Comparison of ENCODE assay signal across 7 cellular contexts in genomic region chr16:21516705-21517040, GRCh38.
A peak's percentile ranks its signal among the peaks of the same experiment; 100 is the strongest.
DNase-seq lines count a peak whose midpoint lies in the region; ATAC-seq and TF ChIP-seq lines count a peak whose summit lies in the region.
"Not testable (repeated sequence)": the region's sequence is repeated elsewhere in the genome, so short reads cannot be mapped to it uniquely, and the experiment has no call there.

No MANE protein-coding gene starts in this region.

- not testable (repeated sequence) for H3K27ac Mint-ChIP-seq in Calu3 (ENCODE audit: unreplicated experiment); activated T-cell treated with anti-CD3 and anti-CD28 coated beads, Interleukin-2, amount 50 U/mL, for 72 hours; central memory CD8-positive, alpha-beta T cell (ENCODE audit: low read depth)
- peak overlapping the region; percentile 98 for H3K27ac Mint-ChIP-seq in T-helper 17 cell

- H3K27ac ChIP-seq in right atrium auricular region, result peak overlapping the region; percentile 67 to 83

- H3K36me3 ChIP-seq in Loucy (ENCODE audit: insufficient read depth, low read length); right atrium auricular region: not testable (repeated sequence)
- peaks cover 13% of the 10 kb centered on the region for H3K36me3 ChIP-seq in skeletal muscle satellite cell (ENCODE audit: insufficient read depth, low read length)

- BruUV-seq in Calu3 (replicated peaks; lab: Mats Ljungman, UMichigan), result not testable (repeated sequence)

- not testable (repeated sequence) for H3K27me3 Mint-ChIP-seq in Calu3 (ENCODE audit: unreplicated experiment); T-helper 17 cell; activated T-cell treated with anti-CD3 and anti-CD28 coated beads, Interleukin-2, amount 50 U/mL, for 72 hours (ENCODE audit: low read depth); central memory CD8-positive, alpha-beta T cell

- H3K4me2 ChIP-seq in Loucy (ENCODE audit: low read depth, low read length, poor library complexity, severe bottlenecking) (peak overlapping the region; percentile 62), skeletal muscle satellite cell (ENCODE audit: low read length) (peak overlapping the region; percentile 33)

- H3K9me2 ChIP-seq in Loucy (replicated peaks; ENCODE audit: low read depth, low read length), result not testable (repeated sequence)

- H4K20me1 ChIP-seq in Loucy (ENCODE audit: insufficient read depth, low read length, poor library complexity, severe bottlenecking), result peaks cover 43% of the 10 kb centered on the region

- H3K36me3 Mint-ChIP-seq in Calu3 (ENCODE audit: insufficient read depth, unreplicated experiment), result peaks cover 79% of the 10 kb centered on the region
- H3K36me3 Mint-ChIP-seq in T-helper 17 cell (ENCODE audit: low read depth), result not testable (repeated sequence)
- peaks cover 12 to 37% of the 10 kb centered on the region in 2 donors for H3K36me3 Mint-ChIP-seq in activated T-cell treated with anti-CD3 and anti-CD28 coated beads, Interleukin-2, amount 50 U/mL, for 72 hours (ENCODE audit: insufficient read depth in 2 of 2)
- H3K36me3 Mint-ChIP-seq in central memory CD8-positive, alpha-beta T cell (ENCODE audit: insufficient read depth), result peaks cover 38% of the 10 kb centered on the region

- peaks cover 43% of the 10 kb centered on the region for H3K4me1 Mint-ChIP-seq in Calu3 (ENCODE audit: low read depth, unreplicated experiment)
- peaks cover 40% of the 10 kb centered on the region for H3K4me1 Mint-ChIP-seq in T-helper 17 cell
- H3K4me1 Mint-ChIP-seq in activated T-cell treated with anti-CD3 and anti-CD28 coated beads, Interleukin-2, amount 50 U/mL, for 72 hours (ENCODE audit: low read depth), result peaks cover 59% of the 10 kb centered on the region
- peaks cover 55% of the 10 kb centered on the region for H3K4me1 Mint-ChIP-seq in central memory CD8-positive, alpha-beta T cell

- ATAC-seq in T-helper 17 cell; activated T-cell treated with anti-CD3 and anti-CD28 coated beads, Interleukin-2, amount 50 U/mL, for 72 hours (replicated peaks in 1 of 2); central memory CD8-positive, alpha-beta T cell (replicated peaks; ENCODE audit: extremely low read depth, poor library complexity, severe bottlenecking): not testable (repeated sequence)

- peaks cover 76% of the 10 kb centered on the region for H3K79me2 ChIP-seq in Loucy (ENCODE audit: insufficient read depth, low read length)

- TF ChIP-seq CTCF in Calu3 (IDR thresholded peaks at IDR 0.05; ENCODE audit: unreplicated experiment); Loucy (conservative IDR thresholded peaks at IDR 0.05; ENCODE audit: low read length); right atrium auricular region (IDR thresholded peaks at IDR 0.05): not testable (repeated sequence)

- not testable (repeated sequence) for H3K9ac ChIP-seq in Loucy (ENCODE audit: low read depth, low read length, poor library complexity, severe bottlenecking); skeletal muscle satellite cell (ENCODE audit: low read depth, low read length)

- peak overlapping the region; percentile 58 for H3K4me3 Mint-ChIP-seq in Calu3 (ENCODE audit: low read depth, unreplicated experiment)
- H3K4me3 Mint-ChIP-seq in T-helper 17 cell, result not testable (repeated sequence)
- H3K4me3 Mint-ChIP-seq in activated T-cell treated with anti-CD3 and anti-CD28 coated beads, Interleukin-2, amount 50 U/mL, for 72 hours, result peak overlapping the region; percentile 68 to 94
- peak overlapping the region; percentile 42 for H3K4me3 Mint-ChIP-seq in central memory CD8-positive, alpha-beta T cell

- H3F3A ChIP-seq in Loucy (ENCODE audit: low read depth), result not testable (repeated sequence)

- DNase-seq in Calu3; T-helper 17 cell; activated T-cell treated with anti-CD3 and anti-CD28 coated beads, Interleukin-2, amount 50 U/mL, for 72 hours; central memory CD8-positive, alpha-beta T cell (ENCODE audit: low spot score in 2 of 2); right atrium auricular region (ENCODE audit: low spot score): not testable (repeated sequence)

- CTCF ChIA-PET in Calu3 (lab: Charles Lee), result not testable (repeated sequence)

- peaks cover 21% of the 10 kb centered on the region for H3K4me1 ChIP-seq in Loucy (ENCODE audit: insufficient read depth, low read length, poor library complexity, severe bottlenecking)
- H3K4me1 ChIP-seq in right atrium auricular region, result peaks cover 0 to 55% of the 10 kb centered on the region in 2 donors
- H3K4me1 ChIP-seq in skeletal muscle satellite cell (ENCODE audit: control insufficient read depth, insufficient read depth, low read length), result peaks cover 63% of the 10 kb centered on the region

- not testable (repeated sequence) for H2AFZ ChIP-seq in Loucy (ENCODE audit: low read length)

- H3K27me3 ChIP-seq in Loucy (ENCODE audit: insufficient read depth, low read length, poor library complexity, severe bottlenecking); right atrium auricular region; skeletal muscle satellite cell (ENCODE audit: control insufficient read depth, insufficient read depth, low read length): not testable (repeated sequence)

- not testable (repeated sequence) for H3K4me3 ChIP-seq in Loucy (ENCODE audit: low read length, poor library complexity, severe bottlenecking); right atrium auricular region; skeletal muscle satellite cell (ENCODE audit: low read length)

- intact Hi-C loops in Calu3 (cut with micrococcal nuclease; ENCODE audit: unreplicated experiment), result not testable (repeated sequence)

- not testable (repeated sequence) for H3K9me3 Mint-ChIP-seq in Calu3 (ENCODE audit: low read depth, unreplicated experiment); activated T-cell treated with anti-CD3 and anti-CD28 coated beads, Interleukin-2, amount 50 U/mL, for 72 hours; central memory CD8-positive, alpha-beta T cell

- not testable (repeated sequence) for H3K9me3 ChIP-seq in Loucy (ENCODE audit: insufficient read depth, low read depth, low read length); T-helper 17 cell (ENCODE audit: control insufficient read depth, low read length, poor library complexity, severe bottlenecking); right atrium auricular region; skeletal muscle satellite cell (replicated peaks; ENCODE audit: low read length)
